ENCODE assay signal across 14 cellular contexts in the genomic region with DNA sequence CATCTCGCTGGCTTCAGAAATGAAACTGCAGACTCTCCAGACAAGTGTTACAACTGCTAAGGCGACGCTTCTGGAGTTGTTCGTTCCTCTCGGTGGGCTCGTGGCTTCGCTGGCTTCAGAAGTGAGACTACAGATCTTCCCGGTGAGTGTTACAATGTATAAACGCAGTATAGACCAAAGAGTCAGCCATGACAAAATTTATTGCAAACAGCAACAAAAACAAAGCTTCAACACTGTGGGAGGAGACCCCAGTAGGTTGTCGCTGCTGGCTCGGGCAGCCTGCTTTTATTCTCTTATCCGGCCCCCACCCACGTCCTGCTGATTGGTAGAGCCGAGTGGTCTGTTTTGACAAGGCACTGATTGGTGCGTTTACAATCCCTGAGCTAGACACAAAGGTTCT.
DNase-seq lines count a peak whose midpoint lies in the region; TF ChIP-seq lines count a peak whose summit lies in the region.
"Had no signal": no experiment of that assay in that cellular context is flagged by ENCODE, and none has a peak within 500 bp of the region (broad histone marks: within the 10 kb centered on the region; RNA-seq: fewer than 3 reads in every experiment).

No MANE protein-coding gene starts in this region.

- H3K4me3 ChIP-seq in trophoblast cell (ENCODE audit: low read depth, low read length): no peak overlapping the region
- H3K4me3 ChIP-seq: BLaER1 had no signal

- no peak for TF ChIP-seq CTCF in neural crest cell (conservative IDR thresholded peaks at IDR 0.05)

- no peaks in the 10 kb centered on the region for H3K79me1 ChIP-seq in trophoblast cell (ENCODE audit: low read length)

- H3K27me3 Mint-ChIP-seq in neural crest cell (ENCODE audit: low read depth): peaks cover 37% of the 10 kb centered on the region
- H3K27me3 Mint-ChIP-seq in activated T-helper 1 cell treated with anti-CD3 and anti-CD28 coated beads, Interleukin-12 subunit alpha, Interleukin-12 subunit beta, Interleukin-2, Interleukin-4 antibody, amounts not matched to agents 30 ng/mL and 10 ng/mL and 1 ng/mL, durations not matched to agents 14 hours and 24 hours and 36 hours (ENCODE audit: insufficient read depth): peaks cover 52% of the 10 kb centered on the region

- H4K8ac ChIP-seq in trophoblast cell (ENCODE audit: low read depth, low read length): no peak overlapping the region

- no peak overlapping the region for H2AK5ac ChIP-seq in trophoblast cell (ENCODE audit: low read length)

- H3K9ac ChIP-seq in trophoblast cell (ENCODE audit: low read length): no peak overlapping the region
- H3K9ac ChIP-seq: BLaER1 had no signal

- H3K4me1 Mint-ChIP-seq in neural crest cell: peaks cover 26% of the 10 kb centered on the region
- H3K4me1 Mint-ChIP-seq in activated T-helper 1 cell treated with anti-CD3 and anti-CD28 coated beads, Interleukin-12 subunit alpha, Interleukin-12 subunit beta, Interleukin-2, Interleukin-4 antibody, amounts not matched to agents 30 ng/mL and 10 ng/mL and 1 ng/mL, durations not matched to agents 14 hours and 24 hours and 36 hours (ENCODE audit: low read depth): peaks cover 14% of the 10 kb centered on the region

- H4K91ac ChIP-seq in trophoblast cell (ENCODE audit: low read depth, low read length): no peak overlapping the region

- no peak overlapping the region for H3K4me2 ChIP-seq in trophoblast cell (ENCODE audit: low read length)
- H3K4me2 ChIP-seq: BLaER1 had no signal

- DNase-seq in NCI-H748 (lab: John Stamatoyannopoulos, UW; ENCODE audit: unreplicated experiment) (peak; percentile 13), NCI-H748 treated with DMSO at 0.1 percent for 48 hours (lab: John Stamatoyannopoulos, UW) (no peak), SHP77 treated with DMSO at 0.1 percent for 48 hours (lab: John Stamatoyannopoulos, UW) (peak; percentile 60), neural crest cell (ENCODE audit: low read depth, low spot score) (no peak), SK-N-DZ (ENCODE audit: low spot score) (no peak), trophoblast cell (no peak)
- DNase-seq in activated T-helper 1 cell treated with anti-CD3 and anti-CD28 coated beads, Interleukin-12 subunit alpha, Interleukin-12 subunit beta, Interleukin-2, Interleukin-4 antibody, amounts not matched to agents 30 ng/mL and 10 ng/mL and 1 ng/mL, durations not matched to agents 14 hours and 24 hours and 36 hours (ENCODE audit: low spot score): no peak
- DNase-seq: Caco-2; CD8-positive, alpha-beta memory T cell; DND-41; GF-D8; H7 had no signal

- no CpG with 5 or more reads among the region's 15 CpGs for WGBS in trophoblast cell (ENCODE audit: extremely low coverage, insufficient coverage, insufficient read length)

- H3K27me3 ChIP-seq in trophoblast cell (ENCODE audit: insufficient read depth, low read length): peaks cover 5% of the 10 kb centered on the region

- H3K14ac ChIP-seq in trophoblast cell (ENCODE audit: low read length): no peak overlapping the region

- no peak overlapping the region for H4K12ac ChIP-seq in trophoblast cell (ENCODE audit: low read depth, low read length)

- intact Hi-C loops in activated T-helper 1 cell treated with anti-CD3 and anti-CD28 coated beads, Interleukin-12 subunit alpha, Interleukin-12 subunit beta, Interleukin-2, Interleukin-4 antibody, amounts not matched to agents 30 ng/mL and 10 ng/mL and 1 ng/mL, durations not matched to agents 14 hours and 24 hours and 36 hours (cut with micrococcal nuclease): loop anchor here (5.0 to 10.0 kb wide), 5 partner anchors 43 to 1354 kb away; a partner anchor contains a TSS

- no peak overlapping the region for H2BK12ac ChIP-seq in trophoblast cell (ENCODE audit: low read length)

- H3K4me3 Mint-ChIP-seq in neural crest cell: peak overlapping the region; percentile 56
- no peak overlapping the region for H3K4me3 Mint-ChIP-seq in activated T-helper 1 cell treated with anti-CD3 and anti-CD28 coated beads, Interleukin-12 subunit alpha, Interleukin-12 subunit beta, Interleukin-2, Interleukin-4 antibody, amounts not matched to agents 30 ng/mL and 10 ng/mL and 1 ng/mL, durations not matched to agents 14 hours and 24 hours and 36 hours
- H3K4me3 Mint-ChIP-seq: CD8-positive, alpha-beta memory T cell had no signal

- H3K27ac Mint-ChIP-seq in neural crest cell (ENCODE audit: unreplicated experiment): no peak overlapping the region
- no peak overlapping the region for H3K27ac Mint-ChIP-seq in activated T-helper 1 cell treated with anti-CD3 and anti-CD28 coated beads, Interleukin-12 subunit alpha, Interleukin-12 subunit beta, Interleukin-2, Interleukin-4 antibody, amounts not matched to agents 30 ng/mL and 10 ng/mL and 1 ng/mL, durations not matched to agents 14 hours and 24 hours and 36 hours
- H3K27ac Mint-ChIP-seq: CD8-positive, alpha-beta memory T cell had no signal

- H3K9me3 ChIP-seq in trophoblast cell (ENCODE audit: insufficient read depth, low read depth, low read length): no peaks in the 10 kb centered on the region
- H3K9me3 ChIP-seq: Caco-2 had no signal

- no peaks in the 10 kb centered on the region for H3K36me3 ChIP-seq in trophoblast cell (ENCODE audit: control insufficient read depth in 1 of 2, insufficient read depth in 2 of 2, low read length in 2 of 2)
- H3K36me3 ChIP-seq: BLaER1 had no signal

- H2BK5ac ChIP-seq in trophoblast cell (ENCODE audit: low read depth, low read length, poor library complexity): no peak overlapping the region

- no peaks in the 10 kb centered on the region for H3K79me2 ChIP-seq in trophoblast cell (ENCODE audit: control insufficient read depth, insufficient read depth, low read length, poor library complexity)

- H3K9me3 Mint-ChIP-seq in neural crest cell: peaks cover 5% of the 10 kb centered on the region
- peaks cover 6% of the 10 kb centered on the region for H3K9me3 Mint-ChIP-seq in activated T-helper 1 cell treated with anti-CD3 and anti-CD28 coated beads, Interleukin-12 subunit alpha, Interleukin-12 subunit beta, Interleukin-2, Interleukin-4 antibody, amounts not matched to agents 30 ng/mL and 10 ng/mL and 1 ng/mL, durations not matched to agents 14 hours and 24 hours and 36 hours

- no peak overlapping the region for H2BK120ac ChIP-seq in trophoblast cell (ENCODE audit: insufficient read depth, low read length, poor library complexity)

- H3K36me3 Mint-ChIP-seq in neural crest cell (ENCODE audit: low read depth): no peaks in the 10 kb centered on the region
- no peaks in the 10 kb centered on the region for H3K36me3 Mint-ChIP-seq in activated T-helper 1 cell treated with anti-CD3 and anti-CD28 coated beads, Interleukin-12 subunit alpha, Interleukin-12 subunit beta, Interleukin-2, Interleukin-4 antibody, amounts not matched to agents 30 ng/mL and 10 ng/mL and 1 ng/mL, durations not matched to agents 14 hours and 24 hours and 36 hours (ENCODE audit: low read depth)

- no peak overlapping the region for H3K27ac ChIP-seq in trophoblast cell (ENCODE audit: low read depth, low read length)
- H3K27ac ChIP-seq: 22Rv1, BLaER1 had no signal

- H3K23ac ChIP-seq in trophoblast cell (ENCODE audit: low read length): no peak overlapping the region

- no peak overlapping the region for H3K18ac ChIP-seq in trophoblast cell (ENCODE audit: low read length)

- no peak overlapping the region for H2AFZ ChIP-seq in trophoblast cell (ENCODE audit: insufficient read depth, low read length, poor library complexity)

- H3K4me1 ChIP-seq in trophoblast cell (ENCODE audit: control insufficient read depth in 1 of 2, insufficient read depth in 2 of 2, low read length in 2 of 2): peaks cover 4 to 7% of the 10 kb centered on the region in 2 experiments
- H3K4me1 ChIP-seq: Caco-2 had no signal

- no peak overlapping the region for H3K4ac ChIP-seq in trophoblast cell (ENCODE audit: low read depth, low read length)

Comparison
In these comparisons a context has a peak if more than half of its experiments do, and no peak if none do; other contexts are left out.
1. DNase-seq: peak in NCI-H748 (single experiment) and SHP77 treated with DMSO at 0.1 percent for 48 hours (single experiment); none in NCI-H748 treated with DMSO at 0.1 percent for 48 hours (single experiment), neural crest cell (single experiment), activated T-helper 1 cell treated with anti-CD3 and anti-CD28 coated beads, Interleukin-12 subunit alpha, Interleukin-12 subunit beta, Interleukin-2, Interleukin-4 antibody, amounts not matched to agents 30 ng/mL and 10 ng/mL and 1 ng/mL, durations not matched to agents 14 hours and 24 hours and 36 hours (single experiment), SK-N-DZ (single experiment) and trophoblast cell (0 of 2).